1 cellular context compared by ENCODE assay signal in the genomic region with DNA sequence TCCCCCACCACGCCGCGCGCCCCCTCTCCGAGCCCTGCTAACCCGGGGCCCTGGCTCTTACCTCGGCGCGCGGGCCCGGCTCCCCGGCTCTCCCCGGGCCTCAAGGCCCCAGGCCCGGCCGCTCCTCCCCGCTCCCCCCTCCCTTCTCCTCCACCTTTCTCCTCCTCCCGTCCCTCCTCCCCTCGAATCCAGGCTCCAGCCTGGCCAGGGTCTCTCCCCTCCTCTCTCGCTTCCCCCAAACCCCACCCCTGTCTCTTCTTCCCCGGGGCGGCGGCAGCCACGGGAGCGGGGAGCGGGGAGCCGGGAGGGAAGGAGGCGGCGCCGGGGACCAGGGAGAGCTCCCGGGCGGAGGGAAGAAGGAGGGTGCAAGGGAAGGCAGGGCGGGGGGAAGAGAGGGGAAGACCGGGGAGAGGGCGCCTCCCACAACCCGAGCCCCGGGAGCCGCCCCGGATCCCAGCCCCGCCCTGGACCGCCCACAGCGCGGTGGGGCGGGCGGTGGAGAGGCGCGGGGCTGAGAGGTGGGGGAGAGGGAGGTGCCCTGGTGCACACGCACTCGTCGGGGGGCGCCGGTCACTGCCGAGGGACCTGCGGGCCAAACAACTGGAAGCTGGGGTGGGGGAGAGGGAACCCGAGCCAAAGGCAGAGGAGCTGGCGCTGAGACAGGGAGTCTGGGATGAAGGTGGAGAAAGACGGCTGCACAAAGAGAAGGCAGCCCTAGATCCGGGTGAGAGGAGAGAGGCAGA.
TF ChIP-seq lines count a peak whose summit lies in the region.

Gene GABBR1 (minus strand): TSS at position 395 of the 743 bp plus-strand sequence. CDS start 798 bp downstream, outside the sequence.

TF ChIP-seq in HCT116, 20 proteins besides CTCF, POLR2A, EP300 and RAD21 (continued from another document):
- TF ChIP-seq, protein P1, sequence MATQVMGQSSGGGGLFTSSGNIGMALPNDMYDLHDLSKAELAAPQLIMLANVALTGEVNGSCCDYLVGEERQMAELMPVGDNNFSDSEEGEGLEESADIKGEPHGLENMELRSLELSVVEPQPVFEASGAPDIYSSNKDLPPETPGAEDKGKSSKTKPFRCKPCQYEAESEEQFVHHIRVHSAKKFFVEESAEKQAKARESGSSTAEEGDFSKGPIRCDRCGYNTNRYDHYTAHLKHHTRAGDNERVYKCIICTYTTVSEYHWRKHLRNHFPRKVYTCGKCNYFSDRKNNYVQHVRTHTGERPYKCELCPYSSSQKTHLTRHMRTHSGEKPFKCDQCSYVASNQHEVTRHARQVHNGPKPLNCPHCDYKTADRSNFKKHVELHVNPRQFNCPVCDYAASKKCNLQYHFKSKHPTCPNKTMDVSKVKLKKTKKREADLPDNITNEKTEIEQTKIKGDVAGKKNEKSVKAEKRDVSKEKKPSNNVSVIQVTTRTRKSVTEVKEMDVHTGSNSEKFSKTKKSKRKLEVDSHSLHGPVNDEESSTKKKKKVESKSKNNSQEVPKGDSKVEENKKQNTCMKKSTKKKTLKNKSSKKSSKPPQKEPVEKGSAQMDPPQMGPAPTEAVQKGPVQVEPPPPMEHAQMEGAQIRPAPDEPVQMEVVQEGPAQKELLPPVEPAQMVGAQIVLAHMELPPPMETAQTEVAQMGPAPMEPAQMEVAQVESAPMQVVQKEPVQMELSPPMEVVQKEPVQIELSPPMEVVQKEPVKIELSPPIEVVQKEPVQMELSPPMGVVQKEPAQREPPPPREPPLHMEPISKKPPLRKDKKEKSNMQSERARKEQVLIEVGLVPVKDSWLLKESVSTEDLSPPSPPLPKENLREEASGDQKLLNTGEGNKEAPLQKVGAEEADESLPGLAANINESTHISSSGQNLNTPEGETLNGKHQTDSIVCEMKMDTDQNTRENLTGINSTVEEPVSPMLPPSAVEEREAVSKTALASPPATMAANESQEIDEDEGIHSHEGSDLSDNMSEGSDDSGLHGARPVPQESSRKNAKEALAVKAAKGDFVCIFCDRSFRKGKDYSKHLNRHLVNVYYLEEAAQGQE (IDR thresholded peaks at IDR 0.05; ENCODE audit: low read depth), result no peak; the same call in 1 of the 2 replicates
- no peak for TF ChIP-seq ELF1 (IDR thresholded peaks at IDR 0.05; ENCODE audit: borderline replicate concordance, low read depth)
